Comparison of ENCODE assay signal across 10 cellular contexts in genomic region chr20:31698243-31698802, GRCh38. TPM values are rescaled to one million over a fixed set of nuclear protein-coding genes. Genes with fewer than 3 reads are reported as not detected.
DNase-seq lines count a peak whose midpoint lies in the region; ATAC-seq, FAIRE-seq and TF ChIP-seq lines count a peak whose summit lies in the region.
"Had no signal": no experiment of that assay in that cellular context is flagged by ENCODE, and none has a peak within 500 bp of the region (broad histone marks: within the 10 kb centered on the region; RNA-seq: fewer than 3 reads in every experiment).

No MANE protein-coding gene starts in this region.

- H3K4me1 ChIP-seq in mucosa of stomach (ENCODE audit: control insufficient read depth, insufficient read depth, low read length) (peaks cover 46% of the 10 kb centered on the region), transverse colon (peaks cover 27 to 61% (median 31%) of the 10 kb centered on the region in 4 donors)

- peak overlapping the region; percentile 99 for H3K27ac Mint-ChIP-seq in activated T-cell treated with anti-CD3 and anti-CD28 coated beads, Interleukin-2, amount 50 U/mL, for 72 hours
- peak overlapping the region in 4 of 5 experiments; percentile 83 to 98 (median 94) for H3K27ac Mint-ChIP-seq in brain

- intact Hi-C loops in transverse colon (cut with DNase I; ENCODE audit: low total_unique reads), result no loop called here

- WGBS in transverse colon (ENCODE audit: low coverage in 1 of 2), 2 donors, result 80 to 94% methylated on average over 2 to 8 of the region's 8 CpGs

- peaks cover 9 to 38% of the 10 kb centered on the region in 2 donors for H3K36me3 Mint-ChIP-seq in activated T-cell treated with anti-CD3 and anti-CD28 coated beads, Interleukin-2, amount 50 U/mL, for 72 hours (ENCODE audit: insufficient read depth in 2 of 2)
- H3K36me3 Mint-ChIP-seq in brain, result peaks cover 46% of the 10 kb centered on the region

- in situ Hi-C loops in transverse colon (cut with MboI; ENCODE audit: low pct_ligation_motif_present in 1 of 4, low pct_unique_long_range_greater_than_20kb in 1 of 4, low sequenced_read_pairs in 3 of 4), result no loop called here

- H3K27me3 ChIP-seq in mucosa of stomach (ENCODE audit: control insufficient read depth, insufficient read depth, low read length) (no peaks in the 10 kb centered on the region), transverse colon (no peaks in the 10 kb centered on the region)

- TF ChIP-seq CTCF in brain (conservative IDR thresholded peaks at IDR 0.05) (no peak), transverse colon (IDR thresholded peaks at IDR 0.05) (no peak)

- H3K4me3 Mint-ChIP-seq in activated T-cell treated with anti-CD3 and anti-CD28 coated beads, Interleukin-2, amount 50 U/mL, for 72 hours, result peak overlapping the region; percentile 65 to 92
- no peak overlapping the region for H3K4me3 Mint-ChIP-seq in brain

- TF ChIP-seq EP300 in transverse colon (IDR thresholded peaks at IDR 0.05; ENCODE audit: low read depth), result no peak

- H3K9me3 Mint-ChIP-seq in activated T-cell treated with anti-CD3 and anti-CD28 coated beads, Interleukin-2, amount 50 U/mL, for 72 hours, result peaks cover 0 to 1% of the 10 kb centered on the region in 2 donors
- H3K9me3 Mint-ChIP-seq in brain, result peaks cover 0 to 2% (median 0%) of the 10 kb centered on the region in 5 experiments

- TF ChIP-seq POLR2A in transverse colon (IDR thresholded peaks at IDR 0.05) (no peak), H54 (IDR thresholded peaks at IDR 0.05; ENCODE audit: low read depth, low read length) (no peak)

- FAIRE-seq in H54 (lab: Jason Lieb, UNC), result no peak

- H3K36me3 ChIP-seq in mucosa of stomach (ENCODE audit: control insufficient read depth, insufficient read depth, low read length) (peaks cover 4% of the 10 kb centered on the region), transverse colon (no peaks in the 10 kb centered on the region)

- H3K27ac ChIP-seq in transverse colon, result peak overlapping the region; percentile 73 to 83 (median 78)

- no peak for DNase-seq in activated T-cell treated with anti-CD3 and anti-CD28 coated beads, Interleukin-2, amount 50 U/mL, for 72 hours
- no peak for DNase-seq in activated T-cell treated with anti-CD3 and anti-CD28 coated beads, Interleukin-2, amount 50 U/mL, for 48 hours
- DNase-seq in transverse colon, result no peak
- DNase-seq in H54 (ENCODE audit: insufficient read length, low spot score), result no peak
- no peak for DNase-seq in NCI-H2029 (lab: John Stamatoyannopoulos, UW)
- no peak for DNase-seq in NCI-H1930 (lab: John Stamatoyannopoulos, UW)
- DNase-seq: GOT3; stimulated activated CD4-positive, alpha-beta T cell treated with anti-CD3 and anti-CD28 coated beads, Interleukin-1b, Interleukin-23, amount 100 ng/mL, for 48 hours had no signal

- H3K27me3 Mint-ChIP-seq in activated T-cell treated with anti-CD3 and anti-CD28 coated beads, Interleukin-2, amount 50 U/mL, for 72 hours (ENCODE audit: low read depth), result no peaks in the 10 kb centered on the region
- no peaks in the 10 kb centered on the region for H3K27me3 Mint-ChIP-seq in brain

- ATAC-seq in activated T-cell treated with anti-CD3 and anti-CD28 coated beads, Interleukin-2, amount 50 U/mL, for 72 hours (replicated peaks in 1 of 2), result no peak

- H3K4me3 ChIP-seq in mucosa of stomach (ENCODE audit: low read length) (no peak overlapping the region), transverse colon (no peak overlapping the region)

- H3K4me1 Mint-ChIP-seq in activated T-cell treated with anti-CD3 and anti-CD28 coated beads, Interleukin-2, amount 50 U/mL, for 72 hours (ENCODE audit: low read depth), result peaks cover 84% of the 10 kb centered on the region
- H3K4me1 Mint-ChIP-seq in brain, result peaks cover 64% of the 10 kb centered on the region

- peak overlapping the region; percentile 56 for H3K9ac ChIP-seq in mucosa of stomach (ENCODE audit: low read length)

- H3K9me3 ChIP-seq in mucosa of stomach (ENCODE audit: control insufficient read depth, low read length) (no peaks in the 10 kb centered on the region), transverse colon (no peaks in the 10 kb centered on the region)

RNA-seq across cellular contexts. Expression of gene BCL2L1, which starts 24.3 kb away (rescaled TPM):
- 100 to 1,000 TPM; 120 to 152 TPM for total RNA-seq in activated T-cell treated with anti-CD3 and anti-CD28 coated beads, Interleukin-2, amount 50 U/mL, for 72 hours
- 184 TPM for polyA plus RNA-seq in brain (ENCODE audit: insufficient read depth, low read depth, low replicate concordance)
- 100 to 1,000 TPM in 3 of 4 donors, 10 to 100 TPM in 1; 98.6 to 151 (median 107) TPM for total RNA-seq in transverse colon

RNA-seq across cellular contexts. Expression of gene TPX2, which starts 40.8 kb away (rescaled TPM):
- total RNA-seq in activated T-cell treated with anti-CD3 and anti-CD28 coated beads, Interleukin-2, amount 50 U/mL, for 72 hours, result 100 to 1,000 TPM; 114 to 132 TPM
- polyA plus RNA-seq in brain (ENCODE audit: insufficient read depth, low read depth, low replicate concordance), result 150 TPM
- total RNA-seq in transverse colon, result 10 to 100 TPM in 2 of 4 donors, 1 to 10 TPM in 2; 3.2 to 15.7 (median 7.8) TPM

Comparison
In these comparisons a context has a peak if more than half of its experiments do, and no peak if none do; other contexts are left out.
1. H3K4me3 Mint-ChIP-seq: peak in activated T-cell treated with anti-CD3 and anti-CD28 coated beads, Interleukin-2, amount 50 U/mL, for 72 hours (2 of 2); none in brain (0 of 5).
2. RNA of gene TPX2, which starts 40.8 kb away (total RNA-seq): 114 to 132 TPM in activated T-cell treated with anti-CD3 and anti-CD28 coated beads, Interleukin-2, amount 50 U/mL, for 72 hours; 3.2 to 15.7 TPM in transverse colon; every median in the first group is over 4 times any median in the second.